In the genomic region with DNA sequence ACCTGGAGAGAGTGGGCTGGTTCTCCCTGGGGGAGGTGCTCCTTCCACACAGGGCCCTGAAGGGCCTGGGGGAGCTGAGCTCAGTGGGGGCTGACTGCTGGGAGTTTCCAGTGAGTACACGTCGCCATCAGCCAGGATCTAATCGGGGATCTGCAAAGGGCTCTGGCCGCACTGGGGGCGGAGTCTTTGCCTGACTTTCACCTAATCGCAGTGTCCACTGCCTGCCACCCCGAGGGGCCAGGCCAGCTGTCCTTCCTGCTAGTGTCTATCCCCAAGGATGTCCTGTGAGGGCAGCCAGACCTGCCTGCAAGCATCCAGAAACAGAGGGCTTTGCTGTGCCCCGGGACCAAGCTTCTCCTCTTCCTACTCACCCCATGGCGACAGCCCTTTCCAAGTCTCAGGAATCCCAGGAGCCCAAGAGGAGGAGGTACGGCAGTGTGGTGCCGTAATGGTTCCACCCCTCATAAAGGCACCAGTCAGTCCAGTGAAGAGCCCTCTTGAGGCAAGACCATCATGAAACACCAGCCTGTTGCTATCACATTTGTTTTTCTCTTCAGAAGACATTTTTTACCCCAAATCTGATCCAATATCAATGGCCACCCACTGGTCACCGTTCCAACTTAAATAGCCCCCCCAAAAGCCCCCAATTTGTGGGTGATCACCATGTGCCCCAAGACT, we compare ENCODE assay signal across 1 cellular context.
TF ChIP-seq lines count a peak whose summit lies in the region.

No MANE protein-coding gene starts in this region.

TF ChIP-seq in K562, 482 proteins besides CTCF, POLR2A, EP300 and RAD21 (continued from another document and continues in another):
- no peak for TF ChIP-seq CUX1 (CRISPR knock-in tag; IDR thresholded peaks at IDR 0.05)
- TF ChIP-seq ZBTB17 (CRISPR knock-in tag; IDR thresholded peaks at IDR 0.05), result peak; percentile 87
- no peak for TF ChIP-seq BCOR (IDR thresholded peaks at IDR 0.05)
- no peak; a peak in 1 of 4 replicates for TF ChIP-seq KDM4B (IDR thresholded peaks at IDR 0.05; ENCODE audit: borderline replicate concordance in 2 of 2, low read depth in 1 of 2)
- TF ChIP-seq SIN3B (IDR thresholded peaks at IDR 0.05; ENCODE audit: low read depth), result no peak
- peak; percentile 81 for TF ChIP-seq TCF3 (CRISPR knock-in tag; IDR thresholded peaks at IDR 0.05)
- no peak for TF ChIP-seq HSF4 (CRISPR knock-in tag; IDR thresholded peaks at IDR 0.05; ENCODE audit: borderline replicate concordance)
- peak in 1 of 2 experiments; percentile 53; a peak in 1 of 4 replicates for TF ChIP-seq ZMIZ1 (IDR thresholded peaks at IDR 0.05; ENCODE audit: low read depth in 2 of 2, low read length in 2 of 2)
- no peak for TF ChIP-seq YY1 (IDR thresholded peaks at IDR 0.05; ENCODE audit: borderline replicate concordance in 1 of 3, control insufficient read depth in 1 of 3, extremely low read depth in 1 of 3, insufficient read depth in 3 of 3, insufficient read length in 1 of 3, insufficient replicate concordance in 2 of 3, low read depth in 1 of 3, low read length in 2 of 3)
- peak; percentile 44; the same call in 1 of the 2 replicates for TF ChIP-seq MYC (IDR thresholded peaks at IDR 0.05; ENCODE audit: low read depth, low read length)
- peak; percentile 9; the same call in 1 of the 2 replicates for TF ChIP-seq MYC (CRISPR knock-in tag; IDR thresholded peaks at IDR 0.05; ENCODE audit: borderline replicate concordance, low read depth)
- no peak for TF ChIP-seq SRSF1 (IDR thresholded peaks at IDR 0.05; ENCODE audit: low read depth, low read length)
- no peak for TF ChIP-seq FOXK2 (conservative IDR thresholded peaks at IDR 0.05 in 1 of 2, IDR thresholded peaks at IDR 0.05 in 1 of 2; ENCODE audit: low read depth in 2 of 2)
- peak; percentile 94 for TF ChIP-seq CXXC5 (CRISPR knock-in tag; IDR thresholded peaks at IDR 0.05)
- TF ChIP-seq ETV1 (tag; conservative IDR thresholded peaks at IDR 0.05; ENCODE audit: low read depth), result 0 out of 2 replicates have a peak, but pooled peaks have one; percentile 12
- TF ChIP-seq CCNT2 (IDR thresholded peaks at IDR 0.05; ENCODE audit: borderline replicate concordance, extremely low read depth, insufficient read length, low read depth, low read length), result peak; percentile 90
- TF ChIP-seq RCOR1 (IDR thresholded peaks at IDR 0.05; ENCODE audit: borderline replicate concordance in 1 of 2, low read depth in 2 of 2, low read length in 2 of 2), result peak in 1 of 2 experiments; percentile 67; a peak in 2 of 4 replicates
- no peak for TF ChIP-seq ZNF507 (tag; conservative IDR thresholded peaks at IDR 0.05)
- TF ChIP-seq MTA3 (IDR thresholded peaks at IDR 0.05; ENCODE audit: borderline replicate concordance), result peak; percentile 45; the same call in 1 of the 2 replicates
- peak; percentile 76 for TF ChIP-seq TEAD4 (IDR thresholded peaks at IDR 0.05; ENCODE audit: low read length)
- no peak for TF ChIP-seq TEAD4 (CRISPR knock-in tag; IDR thresholded peaks at IDR 0.05; ENCODE audit: borderline replicate concordance)
- peak; percentile 30; the same call in 1 of the 2 replicates for TF ChIP-seq ZNF175 (CRISPR knock-in tag; IDR thresholded peaks at IDR 0.05; ENCODE audit: low read depth)
- TF ChIP-seq, protein P1, sequence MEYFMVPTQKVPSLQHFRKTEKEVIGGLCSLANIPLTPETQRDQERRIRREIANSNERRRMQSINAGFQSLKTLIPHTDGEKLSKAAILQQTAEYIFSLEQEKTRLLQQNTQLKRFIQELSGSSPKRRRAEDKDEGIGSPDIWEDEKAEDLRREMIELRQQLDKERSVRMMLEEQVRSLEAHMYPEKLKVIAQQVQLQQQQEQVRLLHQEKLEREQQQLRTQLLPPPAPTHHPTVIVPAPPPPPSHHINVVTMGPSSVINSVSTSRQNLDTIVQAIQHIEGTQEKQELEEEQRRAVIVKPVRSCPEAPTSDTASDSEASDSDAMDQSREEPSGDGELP (CRISPR knock-in tag; IDR thresholded peaks at IDR 0.05; ENCODE audit: borderline replicate concordance), result peak; percentile 55; the same call in 1 of the 2 replicates
- no peak for TF ChIP-seq ZNF224 (CRISPR knock-in tag; IDR thresholded peaks at IDR 0.05)
- peak; percentile 40; the same call in 1 of the 2 replicates for TF ChIP-seq ZNF583 (CRISPR knock-in tag; IDR thresholded peaks at IDR 0.05)
- TF ChIP-seq TAL1 (IDR thresholded peaks at IDR 0.05), result peak; percentile 76
- peak; percentile 88 for TF ChIP-seq HMGN3 (IDR thresholded peaks at IDR 0.05; ENCODE audit: borderline replicate concordance, extremely low read depth, insufficient read length, low read depth, low read length)
- peak; percentile 74 for TF ChIP-seq DPF2 (IDR thresholded peaks at IDR 0.05)
- peak; percentile 82; the same call in 1 of the 2 replicates for TF ChIP-seq ZNF766 (CRISPR knock-in tag; conservative IDR thresholded peaks at IDR 0.05)
- TF ChIP-seq, protein P2, sequence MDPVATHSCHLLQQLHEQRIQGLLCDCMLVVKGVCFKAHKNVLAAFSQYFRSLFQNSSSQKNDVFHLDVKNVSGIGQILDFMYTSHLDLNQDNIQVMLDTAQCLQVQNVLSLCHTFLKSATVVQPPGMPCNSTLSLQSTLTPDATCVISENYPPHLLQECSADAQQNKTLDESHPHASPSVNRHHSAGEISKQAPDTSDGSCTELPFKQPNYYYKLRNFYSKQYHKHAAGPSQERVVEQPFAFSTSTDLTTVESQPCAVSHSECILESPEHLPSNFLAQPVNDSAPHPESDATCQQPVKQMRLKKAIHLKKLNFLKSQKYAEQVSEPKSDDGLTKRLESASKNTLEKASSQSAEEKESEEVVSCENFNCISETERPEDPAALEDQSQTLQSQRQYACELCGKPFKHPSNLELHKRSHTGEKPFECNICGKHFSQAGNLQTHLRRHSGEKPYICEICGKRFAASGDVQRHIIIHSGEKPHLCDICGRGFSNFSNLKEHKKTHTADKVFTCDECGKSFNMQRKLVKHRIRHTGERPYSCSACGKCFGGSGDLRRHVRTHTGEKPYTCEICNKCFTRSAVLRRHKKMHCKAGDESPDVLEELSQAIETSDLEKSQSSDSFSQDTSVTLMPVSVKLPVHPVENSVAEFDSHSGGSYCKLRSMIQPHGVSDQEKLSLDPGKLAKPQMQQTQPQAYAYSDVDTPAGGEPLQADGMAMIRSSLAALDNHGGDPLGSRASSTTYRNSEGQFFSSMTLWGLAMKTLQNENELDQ (CRISPR knock-in tag; IDR thresholded peaks at IDR 0.05; ENCODE audit: borderline replicate concordance), result no peak
- no peak for TF ChIP-seq NR2C1 (IDR thresholded peaks at IDR 0.05)
- 0 out of 2 replicates have a peak, but pooled peaks have one; percentile 8 for TF ChIP-seq NR2C1 (tag; IDR thresholded peaks at IDR 0.05)
- TF ChIP-seq ZEB2 (IDR thresholded peaks at IDR 0.05), result no peak
- TF ChIP-seq HDAC6 (IDR thresholded peaks at IDR 0.05; ENCODE audit: low read depth, low read length), result no peak
- TF ChIP-seq BDP1 (IDR thresholded peaks at IDR 0.05; ENCODE audit: insufficient read depth, insufficient read length), result no peak
- TF ChIP-seq ZNF324 (CRISPR knock-in tag; IDR thresholded peaks at IDR 0.05), result 0 out of 2 replicates have a peak, but pooled peaks have one; percentile 12
- TF ChIP-seq, protein P3, sequence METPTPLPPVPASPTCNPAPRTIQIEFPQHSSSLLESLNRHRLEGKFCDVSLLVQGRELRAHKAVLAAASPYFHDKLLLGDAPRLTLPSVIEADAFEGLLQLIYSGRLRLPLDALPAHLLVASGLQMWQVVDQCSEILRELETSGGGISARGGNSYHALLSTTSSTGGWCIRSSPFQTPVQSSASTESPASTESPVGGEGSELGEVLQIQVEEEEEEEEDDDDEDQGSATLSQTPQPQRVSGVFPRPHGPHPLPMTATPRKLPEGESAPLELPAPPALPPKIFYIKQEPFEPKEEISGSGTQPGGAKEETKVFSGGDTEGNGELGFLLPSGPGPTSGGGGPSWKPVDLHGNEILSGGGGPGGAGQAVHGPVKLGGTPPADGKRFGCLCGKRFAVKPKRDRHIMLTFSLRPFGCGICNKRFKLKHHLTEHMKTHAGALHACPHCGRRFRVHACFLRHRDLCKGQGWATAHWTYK (CRISPR knock-in tag; IDR thresholded peaks at IDR 0.05), result peak; percentile 56; the same call in 1 of the 2 replicates
- no peak for TF ChIP-seq ATF1 (CRISPR knock-in tag; IDR thresholded peaks at IDR 0.05)
- TF ChIP-seq ATF1 (tag; IDR thresholded peaks at IDR 0.05), result peak; percentile 46; the same call in 1 of the 2 replicates
- TF ChIP-seq MTF1 (CRISPR knock-in tag; IDR thresholded peaks at IDR 0.05; ENCODE audit: borderline replicate concordance), result no peak
- TF ChIP-seq TRIM24 (IDR thresholded peaks at IDR 0.05), result peak in 1 of 2 experiments; percentile 42; a peak in 1 of 4 replicates
- peak; percentile 30; the same call in 1 of the 2 replicates for TF ChIP-seq KLF13 (tag; IDR thresholded peaks at IDR 0.05; ENCODE audit: borderline replicate concordance, low read depth)
- TF ChIP-seq PML (IDR thresholded peaks at IDR 0.05; ENCODE audit: low read length), result peak; percentile 47; the same call in 1 of the 2 replicates
- no peak for TF ChIP-seq SIX5 (IDR thresholded peaks at IDR 0.05; ENCODE audit: borderline replicate concordance in 1 of 2, insufficient read depth in 1 of 2, low read depth in 1 of 2, low read length in 2 of 2)
- peak; percentile 23; the same call in 1 of the 2 replicates for TF ChIP-seq ZFPM2 (CRISPR knock-in tag; IDR thresholded peaks at IDR 0.05)
- TF ChIP-seq NR2F6 (CRISPR knock-in tag; IDR thresholded peaks at IDR 0.05), result no peak
- peak; percentile 76 for TF ChIP-seq CTBP1 (IDR thresholded peaks at IDR 0.05; ENCODE audit: borderline replicate concordance)
- TF ChIP-seq RBFOX2 (IDR thresholded peaks at IDR 0.05; ENCODE audit: low read depth, low read length), result peak; percentile 45; the same call in 1 of the 2 replicates
- TF ChIP-seq ZNF584 (CRISPR knock-in tag; IDR thresholded peaks at IDR 0.05; ENCODE audit: low read depth), result no peak
- 0 out of 2 replicates have a peak, but pooled peaks have one; percentile 19 for TF ChIP-seq OTX1 (CRISPR knock-in tag; IDR thresholded peaks at IDR 0.05)
- TF ChIP-seq GATA2 (CRISPR knock-in tag; IDR thresholded peaks at IDR 0.05), result peak; percentile 75
- TF ChIP-seq FOSL1 (tag; conservative IDR thresholded peaks at IDR 0.05), result peak; percentile 57; the same call in 1 of the 2 replicates
- TF ChIP-seq, protein P4, sequence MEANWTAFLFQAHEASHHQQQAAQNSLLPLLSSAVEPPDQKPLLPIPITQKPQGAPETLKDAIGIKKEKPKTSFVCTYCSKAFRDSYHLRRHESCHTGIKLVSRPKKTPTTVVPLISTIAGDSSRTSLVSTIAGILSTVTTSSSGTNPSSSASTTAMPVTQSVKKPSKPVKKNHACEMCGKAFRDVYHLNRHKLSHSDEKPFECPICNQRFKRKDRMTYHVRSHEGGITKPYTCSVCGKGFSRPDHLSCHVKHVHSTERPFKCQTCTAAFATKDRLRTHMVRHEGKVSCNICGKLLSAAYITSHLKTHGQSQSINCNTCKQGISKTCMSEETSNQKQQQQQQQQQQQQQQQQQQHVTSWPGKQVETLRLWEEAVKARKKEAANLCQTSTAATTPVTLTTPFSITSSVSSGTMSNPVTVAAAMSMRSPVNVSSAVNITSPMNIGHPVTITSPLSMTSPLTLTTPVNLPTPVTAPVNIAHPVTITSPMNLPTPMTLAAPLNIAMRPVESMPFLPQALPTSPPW (CRISPR knock-in tag; IDR thresholded peaks at IDR 0.05), result peak; percentile 73; the same call in 1 of the 2 replicates
